In the genomic region with DNA sequence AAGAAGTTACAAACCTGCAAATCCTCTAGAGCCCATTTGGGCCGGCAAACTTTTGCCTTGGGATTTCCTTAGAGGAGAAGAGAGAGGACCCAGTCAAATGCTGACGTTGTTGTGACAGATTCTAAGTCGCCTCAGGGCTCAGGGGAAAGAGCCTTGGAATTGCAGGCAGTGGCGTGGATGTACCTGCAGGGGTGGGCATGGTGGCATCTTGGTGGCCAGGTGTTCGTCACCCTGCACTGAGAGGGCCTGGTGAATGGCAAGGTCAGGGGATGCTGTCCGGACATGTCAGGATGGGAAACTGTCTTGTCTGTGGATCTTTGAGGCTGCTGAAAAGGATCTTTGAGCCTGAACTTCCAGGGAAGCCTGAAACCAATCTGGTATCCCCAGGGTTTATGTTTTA, we compare ENCODE assay signal across 21 cellular contexts.
"Had no signal": no experiment of that assay in that cellular context is flagged by ENCODE, and none has a peak within 500 bp of the region (broad histone marks: within the 10 kb centered on the region; RNA-seq: fewer than 3 reads in every experiment).

No MANE protein-coding gene starts in this region.

- H3K27me3 ChIP-seq: brain microvascular endothelial cell, colonic mucosa, left lung, upper lobe of right lung had no signal

- H3K4me3 Mint-ChIP-seq: activated CD4-positive, alpha-beta T cell treated with anti-CD3 and anti-CD28 coated beads, Interleukin-2, amount 10 ng/mL, durations not matched to agents 24 days and 14 days; activated CD8-positive, alpha-beta T cell treated with anti-CD3 and anti-CD28 coated beads for 36 hours; activated naive CD8-positive, alpha-beta T cell treated with anti-CD3 and anti-CD28 coated beads, Interleukin-2, amount 10 ng/mL, durations not matched to agents 7 days and 5 days; naive thymus-derived CD8-positive, alpha-beta T cell had no signal

- H3K27ac Mint-ChIP-seq: activated CD4-positive, alpha-beta T cell treated with anti-CD3 and anti-CD28 coated beads, Interleukin-2, amount 10 ng/mL, durations not matched to agents 24 days and 14 days; activated CD8-positive, alpha-beta T cell treated with anti-CD3 and anti-CD28 coated beads for 36 hours; activated naive CD8-positive, alpha-beta T cell treated with anti-CD3 and anti-CD28 coated beads, Interleukin-2, amount 10 ng/mL, durations not matched to agents 7 days and 5 days; activated T-helper 2 cell treated with anti-CD3 and anti-CD28 coated beads, Interferon-gamma antibody, Interleukin-2, Interleukin-4, amounts not matched to agents 10 μg/mL and 5 μg/mL and 100 μg/mL, durations not matched to agents 14 hours and 24 hours and 36 hours; naive thymus-derived CD8-positive, alpha-beta T cell had no signal

- H3K36me3 ChIP-seq: brain microvascular endothelial cell, colonic mucosa, left lung, upper lobe of right lung had no signal

- H3K4me3 ChIP-seq: colonic mucosa, left lung, upper lobe of right lung had no signal

- H3K9me3 ChIP-seq: colonic mucosa, left lung, upper lobe of right lung had no signal

- DNase-seq: activated CD4-positive, alpha-beta T cell treated with anti-CD3 and anti-CD28 coated beads, Interleukin-2, amount 10 ng/mL, durations not matched to agents 24 days and 14 days; activated CD8-positive, alpha-beta T cell treated with anti-CD3 and anti-CD28 coated beads for 36 hours; activated naive CD4-positive, alpha-beta T cell treated with Interleukin-2 at 50 U/mL for 16 hours; activated naive CD8-positive, alpha-beta T cell treated with anti-CD3 and anti-CD28 coated beads, Interleukin-2, amount 10 ng/mL, durations not matched to agents 7 days and 5 days; activated T-cell treated with anti-CD3 and anti-CD28 coated beads, Interleukin-2, amount 50 U/mL, for 1 hour; amygdala; brain microvascular endothelial cell; central memory CD4-positive, alpha-beta T cell; colonic mucosa; erythroblast; hypothalamus; naive thymus-derived CD8-positive, alpha-beta T cell; stimulated activated CD4-positive, alpha-beta T cell treated with anti-CD3 and anti-CD28 coated beads, Interleukin-12 subunit alpha, Interleukin-12 subunit beta, amount 100 ng/mL, for 4 hours; stimulated activated CD4-positive, alpha-beta T cell treated with anti-CD3 and anti-CD28 coated beads, Interleukin-1b, Interleukin-23, amount 100 ng/mL, for 48 hours; stimulated activated CD8-positive, alpha-beta memory T cell treated with anti-CD3 and anti-CD28 coated beads, Interleukin-4, amount 100 ng/mL, for 48 hours; stimulated activated naive CD4-positive, alpha-beta T cell; T1000; upper lobe of right lung had no signal

- H3K9me3 Mint-ChIP-seq: activated CD4-positive, alpha-beta T cell treated with anti-CD3 and anti-CD28 coated beads, Interleukin-2, amount 10 ng/mL, durations not matched to agents 24 days and 14 days; activated CD8-positive, alpha-beta T cell treated with anti-CD3 and anti-CD28 coated beads for 36 hours; activated naive CD8-positive, alpha-beta T cell treated with anti-CD3 and anti-CD28 coated beads, Interleukin-2, amount 10 ng/mL, durations not matched to agents 7 days and 5 days; activated T-helper 2 cell treated with anti-CD3 and anti-CD28 coated beads, Interferon-gamma antibody, Interleukin-2, Interleukin-4, amounts not matched to agents 10 μg/mL and 5 μg/mL and 100 μg/mL, durations not matched to agents 14 hours and 24 hours and 36 hours; naive thymus-derived CD8-positive, alpha-beta T cell had no signal

- H3K36me3 Mint-ChIP-seq: activated naive CD8-positive, alpha-beta T cell treated with anti-CD3 and anti-CD28 coated beads, Interleukin-2, amount 10 ng/mL, durations not matched to agents 7 days and 5 days; naive thymus-derived CD8-positive, alpha-beta T cell had no signal

- H3K27ac ChIP-seq: brain microvascular endothelial cell, colonic mucosa, left lung, parathyroid adenoma, upper lobe of right lung had no signal

- H3K4me1 ChIP-seq: colonic mucosa, left lung, parathyroid adenoma had no signal

- ATAC-seq: activated CD8-positive, alpha-beta T cell treated with anti-CD3 and anti-CD28 coated beads for 36 hours; left lung; naive thymus-derived CD8-positive, alpha-beta T cell; upper lobe of right lung had no signal

- H3K4me1 Mint-ChIP-seq: activated CD4-positive, alpha-beta T cell treated with anti-CD3 and anti-CD28 coated beads, Interleukin-2, amount 10 ng/mL, durations not matched to agents 24 days and 14 days; activated naive CD8-positive, alpha-beta T cell treated with anti-CD3 and anti-CD28 coated beads, Interleukin-2, amount 10 ng/mL, durations not matched to agents 7 days and 5 days; naive thymus-derived CD8-positive, alpha-beta T cell had no signal
